ENCODE assay signal across 18 cellular contexts in the genomic region with DNA sequence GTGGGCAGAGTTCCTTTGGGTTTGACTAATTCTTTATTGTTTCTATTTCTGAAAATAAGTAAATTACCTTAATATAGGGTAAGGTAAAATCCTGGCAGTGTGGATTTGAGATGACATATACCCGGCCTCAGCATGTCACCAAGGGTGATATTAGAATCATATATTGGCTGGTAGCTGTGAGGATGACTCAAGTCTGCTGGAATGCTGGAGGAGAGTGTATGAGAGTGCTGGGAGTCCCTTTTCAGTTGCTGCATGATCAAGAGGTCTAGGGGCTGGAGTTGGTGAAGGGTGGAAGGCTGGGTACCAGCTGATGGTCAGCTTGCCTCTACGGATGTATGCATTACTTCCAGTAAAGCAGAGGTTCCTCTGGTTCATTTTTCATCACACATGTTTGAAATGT. TPM values are rescaled to one million over a fixed set of nuclear protein-coding genes. Genes with fewer than 3 reads are reported as not detected.
DNase-seq lines count a peak whose midpoint lies in the region; ATAC-seq and TF ChIP-seq lines count a peak whose summit lies in the region.
"Had no signal": no experiment of that assay in that cellular context is flagged by ENCODE, and none has a peak within 500 bp of the region (broad histone marks: within the 10 kb centered on the region; RNA-seq: fewer than 3 reads in every experiment).

No MANE protein-coding gene starts in this region.

- CTCF ChIA-PET in activated CD4-positive, alpha-beta T cell treated with anti-CD3 and anti-CD28 coated beads for 36 hours (lab: Charles Lee), result interaction anchor here (1.0 to 1.9 kb wide), 6 partner anchors 10 to 555 kb away, joined by 3 to 7 read pairs (median 4); no protein-coding TSS in a partner anchor

- H3K36me3 Mint-ChIP-seq in activated CD4-positive, alpha-beta T cell treated with anti-CD3 and anti-CD28 coated beads for 36 hours (ENCODE audit: low read depth), result peaks cover 28% of the 10 kb centered on the region
- peaks cover 4% of the 10 kb centered on the region for H3K36me3 Mint-ChIP-seq in activated CD4-positive, alpha-beta T cell treated with anti-CD3 and anti-CD28 coated beads, Interleukin-2, amount 10 ng/mL, durations not matched to agents 24 days and 14 days (ENCODE audit: low read depth)

- no peaks in the 10 kb centered on the region for H3K27me3 Mint-ChIP-seq in activated CD4-positive, alpha-beta T cell treated with anti-CD3 and anti-CD28 coated beads for 36 hours
- H3K27me3 Mint-ChIP-seq in activated CD4-positive, alpha-beta T cell treated with anti-CD3 and anti-CD28 coated beads, Interleukin-2, amount 10 ng/mL, durations not matched to agents 24 days and 14 days, result no peaks in the 10 kb centered on the region

- H3K9me3 ChIP-seq in MG63, result no peaks in the 10 kb centered on the region
- no peaks in the 10 kb centered on the region for H3K9me3 ChIP-seq in gastrocnemius medialis
- no peaks in the 10 kb centered on the region for H3K9me3 ChIP-seq in adrenal gland (replicated peaks in 1 of 3)
- H3K9me3 ChIP-seq: thoracic aorta had no signal

- H3K4me1 Mint-ChIP-seq in activated CD4-positive, alpha-beta T cell treated with anti-CD3 and anti-CD28 coated beads for 36 hours, result peaks cover 2% of the 10 kb centered on the region
- H3K4me1 Mint-ChIP-seq in activated CD4-positive, alpha-beta T cell treated with anti-CD3 and anti-CD28 coated beads, Interleukin-2, amount 10 ng/mL, durations not matched to agents 24 days and 14 days, result peaks cover 6% of the 10 kb centered on the region
- H3K4me1 Mint-ChIP-seq: WTC11 had no signal

- no peak for TF ChIP-seq CTCF in fibroblast of mammary gland (conservative IDR thresholded peaks at IDR 0.05; ENCODE audit: control insufficient read depth, insufficient read depth, low read depth, low read length)
- no peak for TF ChIP-seq CTCF in dorsolateral prefrontal cortex (IDR thresholded peaks at IDR 0.05 in 54 of 56, conservative IDR thresholded peaks at IDR 0.05 in 2 of 56; ENCODE audit: low read depth in 1 of 56, partially characterized antibody in 56 of 56)
- TF ChIP-seq CTCF in gastrocnemius medialis (IDR thresholded peaks at IDR 0.05 in 4 of 5, conservative IDR thresholded peaks at IDR 0.05 in 1 of 5), result no peak
- TF ChIP-seq CTCF in adrenal gland (IDR thresholded peaks at IDR 0.05), result no peak

- WGBS in adrenal gland, 4 donors, result 68 to 95% (median 91%) methylated on average over 2 of the region's 2 CpGs

- POLR2A ChIA-PET in activated CD4-positive, alpha-beta T cell treated with anti-CD3 and anti-CD28 coated beads for 36 hours (lab: Charles Lee), result no interaction called here

- H3K4me1 ChIP-seq in gastrocnemius medialis (peaks cover 19 to 23% of the 10 kb centered on the region in 2 donors), adrenal gland (replicated peaks in 1 of 2) (no peaks in the 10 kb centered on the region)

- H3K27me3 ChIP-seq in MG63 (no peaks in the 10 kb centered on the region), dorsolateral prefrontal cortex (no peaks in the 10 kb centered on the region), gastrocnemius medialis (no peaks in the 10 kb centered on the region), adrenal gland (no peaks in the 10 kb centered on the region)

- no peak overlapping the region for H3K27ac ChIP-seq in dorsolateral prefrontal cortex
- H3K27ac ChIP-seq in gastrocnemius medialis, result no peak overlapping the region
- H3K27ac ChIP-seq in adrenal gland, result no peak overlapping the region
- H3K27ac ChIP-seq: C4-2B, thoracic aorta had no signal

- no peak for ATAC-seq in activated CD4-positive, alpha-beta T cell treated with anti-CD3 and anti-CD28 coated beads for 36 hours
- ATAC-seq in gastrocnemius medialis, result no peak
- ATAC-seq: HepG2, WTC11 had no signal

- no peak for DNase-seq in activated CD4-positive, alpha-beta T cell treated with anti-CD3 and anti-CD28 coated beads for 36 hours
- no peak for DNase-seq in activated CD4-positive, alpha-beta T cell treated with anti-CD3 and anti-CD28 coated beads, Interleukin-2, amount 10 ng/mL, durations not matched to agents 24 days and 14 days
- DNase-seq in MG63, result peak; percentile 18
- DNase-seq in fibroblast of mammary gland (ENCODE audit: low read depth), result peak; percentile 27
- peak; percentile 31 for DNase-seq in skeletal muscle cell (ENCODE audit: low read depth)
- no peak for DNase-seq in dorsolateral prefrontal cortex
- DNase-seq in gastrocnemius medialis, result no peak
- no peak for DNase-seq in adrenal gland
- DNase-seq: 8988T; activated CD8-positive, alpha-beta memory T cell treated with anti-CD3 and anti-CD28 coated beads for 24 hours; effector memory CD4-positive, alpha-beta T cell; NCI-H1930; NK-92 treated with Interleukin-12 subunit alpha and Interleukin-12 subunit beta, amount 100 ng/mL, for 24 hours had no signal

- no peaks in the 10 kb centered on the region for H3K9me3 Mint-ChIP-seq in activated CD4-positive, alpha-beta T cell treated with anti-CD3 and anti-CD28 coated beads for 36 hours (ENCODE audit: low read depth)
- H3K9me3 Mint-ChIP-seq in activated CD4-positive, alpha-beta T cell treated with anti-CD3 and anti-CD28 coated beads, Interleukin-2, amount 10 ng/mL, durations not matched to agents 24 days and 14 days, result no peaks in the 10 kb centered on the region
- H3K9me3 Mint-ChIP-seq: neural crest cell, WTC11 had no signal

- intact Hi-C loops in activated CD4-positive, alpha-beta T cell treated with anti-CD3 and anti-CD28 coated beads for 36 hours (cut with DNase I, micrococcal nuclease), result no loop called here
- intact Hi-C loops in activated CD4-positive, alpha-beta T cell treated with anti-CD3 and anti-CD28 coated beads, Interleukin-2, amount 10 ng/mL, durations not matched to agents 24 days and 14 days (cut with micrococcal nuclease), result no loop called here
- intact Hi-C loops in dorsolateral prefrontal cortex (cut with DNase I) (loop anchor here in 1 of 2 donors (10.0 kb wide), 1 partner anchor 243 kb away; a partner anchor contains a TSS), gastrocnemius medialis (cut with DNase I; ENCODE audit: low total_unique reads) (no loop called here), adrenal gland (cut with DNase I) (no loop called here)

- no peak overlapping the region for H3K4me3 ChIP-seq in MG63
- no peak overlapping the region for H3K4me3 ChIP-seq in fibroblast of mammary gland (ENCODE audit: control insufficient read depth, low read depth, low read length)
- H3K4me3 ChIP-seq in skeletal muscle cell (ENCODE audit: low read depth, low read length), result no peak overlapping the region
- no peak overlapping the region for H3K4me3 ChIP-seq in dorsolateral prefrontal cortex
- no peak overlapping the region for H3K4me3 ChIP-seq in gastrocnemius medialis
- H3K4me3 ChIP-seq in adrenal gland, result no peak overlapping the region
- H3K4me3 ChIP-seq: thoracic aorta had no signal

- TF ChIP-seq POLR2A in gastrocnemius medialis (IDR thresholded peaks at IDR 0.05), result no peak
- no peak for TF ChIP-seq POLR2A in adrenal gland (IDR thresholded peaks at IDR 0.05)

- in situ Hi-C loops in gastrocnemius medialis (cut with MboI; ENCODE audit: low sequenced_read_pairs in 4 of 4), result no loop called here

- no peaks in the 10 kb centered on the region for H3K36me3 ChIP-seq in MG63
- H3K36me3 ChIP-seq in gastrocnemius medialis, result no peaks in the 10 kb centered on the region
- H3K36me3 ChIP-seq in adrenal gland (replicated peaks in 1 of 2), result no peaks in the 10 kb centered on the region
- H3K36me3 ChIP-seq: thoracic aorta had no signal

- no peak overlapping the region for H3K4me3 Mint-ChIP-seq in activated CD4-positive, alpha-beta T cell treated with anti-CD3 and anti-CD28 coated beads for 36 hours
- no peak overlapping the region for H3K4me3 Mint-ChIP-seq in activated CD4-positive, alpha-beta T cell treated with anti-CD3 and anti-CD28 coated beads, Interleukin-2, amount 10 ng/mL, durations not matched to agents 24 days and 14 days
- H3K4me3 Mint-ChIP-seq: neural crest cell, WTC11 had no signal

- H3K27ac Mint-ChIP-seq in activated CD4-positive, alpha-beta T cell treated with anti-CD3 and anti-CD28 coated beads for 36 hours, result peak overlapping the region; percentile 19
- H3K27ac Mint-ChIP-seq in activated CD4-positive, alpha-beta T cell treated with anti-CD3 and anti-CD28 coated beads, Interleukin-2, amount 10 ng/mL, durations not matched to agents 24 days and 14 days, result no peak overlapping the region
- H3K27ac Mint-ChIP-seq: WTC11 had no signal

RNA-seq across cellular contexts. Expression of a gene that starts 40.5 kb away (rescaled TPM):
- 10 to 100 TPM; 14.2 to 22.7 TPM for total RNA-seq in activated CD4-positive, alpha-beta T cell treated with anti-CD3 and anti-CD28 coated beads for 36 hours
- 17.7 and 22.1 TPM in 2 replicates for total RNA-seq in activated CD4-positive, alpha-beta T cell treated with anti-CD3 and anti-CD28 coated beads, Interleukin-2, amount 10 ng/mL, durations not matched to agents 24 days and 14 days
- 16.9 and 38.2 TPM in 2 replicates for total RNA-seq in MG63 (2014; rRNA removed; shearing (Covaris generic); ENCODE audit: low replicate concordance)
- 10 to 100 TPM; 17.0 to 63.2 (median 35.8) TPM for total RNA-seq in dorsolateral prefrontal cortex
- total RNA-seq in gastrocnemius medialis, result 10 to 100 TPM; 24.1 to 44.3 (median 32.4) TPM
- total RNA-seq in adrenal gland, result 10 to 100 TPM; 19.2 to 38.2 (median 23.1) TPM
- 10 to 100 TPM in 2 of 3 donors, 1 to 10 TPM in 1; 9.5 to 16.5 (median 10.7) TPM for polyA plus RNA-seq in adrenal gland

Comparison
In these comparisons a context has a peak if more than half of its experiments do, and no peak if none do; other contexts are left out.
1. DNase-seq: peak in MG63 (single experiment), fibroblast of mammary gland (single experiment) and skeletal muscle cell (single experiment); none in activated CD4-positive, alpha-beta T cell treated with anti-CD3 and anti-CD28 coated beads for 36 hours (single experiment), activated CD4-positive, alpha-beta T cell treated with anti-CD3 and anti-CD28 coated beads, Interleukin-2, amount 10 ng/mL, durations not matched to agents 24 days and 14 days (single experiment), dorsolateral prefrontal cortex (0 of 10), gastrocnemius medialis (0 of 2) and adrenal gland (0 of 7).